ENCODE assay signal across 8 cellular contexts in genomic region chr12:127328867-127329266, GRCh38.
"Had no signal": no experiment of that assay in that cellular context is flagged by ENCODE, and none has a peak within 500 bp of the region (broad histone marks: within the 10 kb centered on the region; RNA-seq: fewer than 3 reads in every experiment).

No MANE protein-coding gene starts in this region.

- H3K27ac ChIP-seq: HL-60, KMS-11 had no signal

- H3K4me2 ChIP-seq: GM23338, KMS-11 had no signal

- FAIRE-seq: H1, H54 had no signal

- H3K4me3 ChIP-seq: GM23338 had no signal

- H2AFZ ChIP-seq: GM23338 had no signal

- DNase-seq: H9, HFFc6, KBM-7 had no signal

- ATAC-seq: GM23338 had no signal

- H3K9ac ChIP-seq: KMS-11 had no signal
